ENCODE assay signal across 13 cellular contexts in genomic region chr17:36823850-36824677, GRCh38.
DNase-seq lines count a peak whose midpoint lies in the region; ATAC-seq and TF ChIP-seq lines count a peak whose summit lies in the region.
"Had no signal": no experiment of that assay in that cellular context is flagged by ENCODE, and none has a peak within 500 bp of the region (broad histone marks: within the 10 kb centered on the region; RNA-seq: fewer than 3 reads in every experiment).

No MANE protein-coding gene starts in this region.

- H3K27ac ChIP-seq in H9 (ENCODE audit: insufficient read length, low read depth, low read length) = no peak overlapping the region
- H3K27ac ChIP-seq in left lung = no peak overlapping the region
- no peak overlapping the region for H3K27ac ChIP-seq in spleen
- H3K27ac ChIP-seq: C4-2B, HL-60 had no signal

- no peak overlapping the region for H3K23ac ChIP-seq in H9 (ENCODE audit: insufficient read length, low read depth, low read length)

- no peak overlapping the region for H2BK15ac ChIP-seq in H9 (ENCODE audit: low read depth, low read length)

- CTCF ChIA-PET in MCF 10A (lab: Yijun Ruan, JAX) = no interaction called here

- TF ChIP-seq POLR2A in spleen (IDR thresholded peaks at IDR 0.05) = no peak

- H3K4me1 Mint-ChIP-seq in H9 (peaks cover 25 to 42% of the 10 kb centered on the region in 2 experiments), chondrocyte (ENCODE audit: low read depth) (no peaks in the 10 kb centered on the region), MCF 10A (ENCODE audit: insufficient read depth, unreplicated experiment) (no peaks in the 10 kb centered on the region)

- H3K23me2 ChIP-seq in H9 (ENCODE audit: insufficient read length, low read depth, low read length, poor library complexity, severe bottlenecking) = no peaks in the 10 kb centered on the region

- intact Hi-C loops in left lung (cut with DNase I) (no loop called here), spleen (cut with DNase I; ENCODE audit: low total_unique reads) (no loop called here), MCF 10A (cut with micrococcal nuclease) (no loop called here)

- no peak overlapping the region for H3K18ac ChIP-seq in H9 (ENCODE audit: insufficient read length, low read depth, low read length)

- H4K5ac ChIP-seq in H9 (ENCODE audit: insufficient read length, low read depth, low read length) = no peak overlapping the region

- BruUV-seq in MCF 10A (replicated peaks; lab: Mats Ljungman, UMichigan) = no TSS peak

- peak overlapping the region in 2 of 3 experiments; percentile 81 to 86; a peak in 2 of 7 replicates for H3K27ac Mint-ChIP-seq in H9
- H3K27ac Mint-ChIP-seq in chondrocyte (ENCODE audit: unreplicated experiment) = no peak overlapping the region
- no peak overlapping the region for H3K27ac Mint-ChIP-seq in MCF 10A (ENCODE audit: low read depth, unreplicated experiment)
- H3K27ac Mint-ChIP-seq: CD4-positive, alpha-beta memory T cell had no signal

- WGBS in H9 (ENCODE audit: extremely low coverage, insufficient read length, low lambda C conversion rate) = no CpG with 5 or more reads among the region's 12 CpGs
- 59 to 87% (median 67%) methylated on average over 9 to 12 of the region's 12 CpGs for WGBS in spleen, 5 donors

- no peak overlapping the region for H3T11ph ChIP-seq in H9 (ENCODE audit: low read length)

- peak overlapping the region; percentile 6; the same call in 1 of the 2 replicates for H3K14ac ChIP-seq in H9 (ENCODE audit: insufficient read depth, low read length)

- H3K79me2 ChIP-seq in H9 (ENCODE audit: insufficient read depth, low read length) = no peaks in the 10 kb centered on the region

- H2BK12ac ChIP-seq in H9 (ENCODE audit: insufficient read length, low read depth, low read length) = no peak overlapping the region

- H3K36me3 ChIP-seq in left lung (no peaks in the 10 kb centered on the region), spleen (no peaks in the 10 kb centered on the region)
- H3K36me3 ChIP-seq: BE2C had no signal

- H3K27me3 ChIP-seq in H9 (ENCODE audit: insufficient read depth, low read length) (no peaks in the 10 kb centered on the region), left lung (peaks cover 19 to 93% of the 10 kb centered on the region in 2 donors), spleen (replicated peaks in 1 of 7) (peaks cover 3 to 84% (median 30%) of the 10 kb centered on the region in 7 donors)
- H3K27me3 ChIP-seq: BE2C had no signal

- peak; percentile 56 for ATAC-seq in left lung
- no peak for ATAC-seq in stimulated activated naive CD8-positive, alpha-beta T cell treated with anti-CD3 and anti-CD28 coated beads, Interleukin-15, Interleukin-2, amounts not matched to agents 100 U/mL and 50 U/mL, for 24 hours

- H3K9me3 ChIP-seq in H9 (ENCODE audit: control insufficient read depth, low read depth, low read length) (no peaks in the 10 kb centered on the region), left lung (no peaks in the 10 kb centered on the region), spleen (no peaks in the 10 kb centered on the region)
- H3K9me3 ChIP-seq: BE2C had no signal

- H4K8ac ChIP-seq in H9 (replicated peaks; ENCODE audit: insufficient read length, low read depth, low read length) = no peak overlapping the region

- no peak overlapping the region for H3K4ac ChIP-seq in H9 (ENCODE audit: low read depth, low read length)

- no peak overlapping the region for H2BK5ac ChIP-seq in H9 (ENCODE audit: insufficient read length, low read length)

- H3K4me3 ChIP-seq in left lung = no peak overlapping the region
- no peak overlapping the region for H3K4me3 ChIP-seq in spleen

- no peak overlapping the region for H3K56ac ChIP-seq in H9 (ENCODE audit: insufficient read length, low read depth, low read length)

- H2BK20ac ChIP-seq in H9 (ENCODE audit: low read depth, low read length, poor library complexity, severe bottlenecking) = no peak overlapping the region

- H3K4me2 ChIP-seq in H9 (ENCODE audit: insufficient read depth, insufficient read length, low read length) = no peak overlapping the region

- H2AFZ ChIP-seq in H9 (ENCODE audit: low read length) = no peak overlapping the region

- DNase-seq in H9 = no peak
- DNase-seq in chondrocyte (ENCODE audit: low spot score) = peak; percentile 57
- no peak for DNase-seq in left lung
- peak; percentile 46 for DNase-seq in spleen
- DNase-seq in globus pallidus (ENCODE audit: low spot score) = no peak
- no peak for DNase-seq in MCF 10A (ENCODE audit: unreplicated experiment)
- DNase-seq in SHP77 (lab: John Stamatoyannopoulos, UW) = no peak
- no peak for DNase-seq in stimulated activated naive CD8-positive, alpha-beta T cell treated with anti-CD3 and anti-CD28 coated beads, Interleukin-15, Interleukin-2, amounts not matched to agents 100 U/mL and 50 U/mL, for 24 hours
- DNase-seq: BE2C; CD4-positive, alpha-beta memory T cell; DMS79 had no signal

- H3K36me3 Mint-ChIP-seq in H9 (ENCODE audit: insufficient read depth in 1 of 3, low read depth in 3 of 3) (no peaks in the 10 kb centered on the region), chondrocyte (ENCODE audit: low read depth) (no peaks in the 10 kb centered on the region), MCF 10A (ENCODE audit: insufficient read depth, unreplicated experiment) (no peaks in the 10 kb centered on the region)
- H3K36me3 Mint-ChIP-seq: CD4-positive, alpha-beta memory T cell had no signal

- H4K20me1 ChIP-seq in H9 (ENCODE audit: control insufficient read depth, insufficient read depth, insufficient read length) = no peaks in the 10 kb centered on the region

- no peak for TF ChIP-seq CTCF in H9 (conservative IDR thresholded peaks at IDR 0.05)
- no peak for TF ChIP-seq CTCF in chondrocyte (IDR thresholded peaks at IDR 0.05)
- no peak for TF ChIP-seq CTCF in left lung (IDR thresholded peaks at IDR 0.05)
- TF ChIP-seq CTCF in spleen (IDR thresholded peaks at IDR 0.05 in 8 of 11, conservative IDR thresholded peaks at IDR 0.05 in 3 of 11) = no peak
- no peak for TF ChIP-seq CTCF in MCF 10A (IDR thresholded peaks at IDR 0.05; ENCODE audit: unreplicated experiment)

- no peaks in the 10 kb centered on the region for H3K4me1 ChIP-seq in H9 (ENCODE audit: insufficient read depth, low read length)
- H3K4me1 ChIP-seq in left lung = no peaks in the 10 kb centered on the region
- H3K4me1 ChIP-seq in spleen = no peaks in the 10 kb centered on the region

- POLR2A ChIA-PET in MCF 10A (lab: Yijun Ruan, JAX) = no interaction called here

- no peak overlapping the region for H2AK5ac ChIP-seq in H9 (ENCODE audit: insufficient read length, low read length)

- H3K9me3 Mint-ChIP-seq in H9 = no peaks in the 10 kb centered on the region; a peak in 1 of 5 replicates
- H3K9me3 Mint-ChIP-seq in chondrocyte (ENCODE audit: low read depth) = no peaks in the 10 kb centered on the region
- H3K9me3 Mint-ChIP-seq in MCF 10A (ENCODE audit: unreplicated experiment) = no peaks in the 10 kb centered on the region
- H3K9me3 Mint-ChIP-seq: CD4-positive, alpha-beta memory T cell had no signal

- H4K91ac ChIP-seq in H9 (ENCODE audit: insufficient read length, low read depth, low read length) = no peak overlapping the region

- peaks cover 16% of the 10 kb centered on the region for H3K27me3 Mint-ChIP-seq in H9 (ENCODE audit: low read depth)
- peaks cover 62% of the 10 kb centered on the region for H3K27me3 Mint-ChIP-seq in chondrocyte (ENCODE audit: low read depth)
- peaks cover 31% of the 10 kb centered on the region for H3K27me3 Mint-ChIP-seq in MCF 10A (ENCODE audit: insufficient read depth, unreplicated experiment)

- no peaks in the 10 kb centered on the region for H3K79me1 ChIP-seq in H9 (ENCODE audit: insufficient read depth, low read depth, low read length, poor library complexity, severe bottlenecking)

- no peak overlapping the region for H3K9ac ChIP-seq in H9 (ENCODE audit: extremely low read depth, insufficient read length, low read length)

- H3K4me3 Mint-ChIP-seq in H9 = no peak overlapping the region
- H3K4me3 Mint-ChIP-seq in chondrocyte (ENCODE audit: unreplicated experiment) = no peak overlapping the region
- no peak overlapping the region for H3K4me3 Mint-ChIP-seq in MCF 10A (ENCODE audit: unreplicated experiment)
- H3K4me3 Mint-ChIP-seq: CD4-positive, alpha-beta memory T cell had no signal

- H2BK120ac ChIP-seq in H9 (ENCODE audit: low read depth, low read length, poor library complexity, severe bottlenecking) = no peak overlapping the region

Comparison
In these comparisons a context has a peak if more than half of its experiments do, and no peak if none do; other contexts are left out.
1. DNase-seq: peak in chondrocyte (single experiment) and spleen (single experiment); none in H9 (single experiment), left lung (0 of 2), globus pallidus (single experiment), MCF 10A (single experiment), SHP77 (0 of 2) and stimulated activated naive CD8-positive, alpha-beta T cell treated with anti-CD3 and anti-CD28 coated beads, Interleukin-15, Interleukin-2, amounts not matched to agents 100 U/mL and 50 U/mL, for 24 hours (single experiment).
2. H3K27ac Mint-ChIP-seq: peak in H9 (2 of 3); none in chondrocyte (single experiment) and MCF 10A (single experiment).